21 cellular contexts compared by ENCODE assay signal in genomic region chr15:77904436-77904821, GRCh38.
"Had no signal": no experiment of that assay in that cellular context is flagged by ENCODE, and none has a peak within 500 bp of the region (broad histone marks: within the 10 kb centered on the region; RNA-seq: fewer than 3 reads in every experiment).

No MANE protein-coding gene starts in this region.

- ATAC-seq: activated CD4-positive, alpha-beta T cell treated with anti-CD3 and anti-CD28 coated beads for 36 hours; gastroesophageal sphincter; left colon had no signal

- H3K27ac ChIP-seq: brain microvascular endothelial cell, colonic mucosa, esophagus muscularis mucosa, gastroesophageal sphincter, skin epidermis, thoracic aorta, upper lobe of left lung, VCaP had no signal

- H3K27me3 ChIP-seq: brain microvascular endothelial cell, colonic mucosa, upper lobe of left lung had no signal

- H3K4me1 Mint-ChIP-seq: activated CD4-positive, alpha-beta T cell treated with anti-CD3 and anti-CD28 coated beads for 36 hours had no signal

- H3K9me3 ChIP-seq: colonic mucosa, esophagus muscularis mucosa, gastroesophageal sphincter, thoracic aorta, upper lobe of left lung had no signal

- H3K4me1 ChIP-seq: colonic mucosa, esophagus muscularis mucosa, gastroesophageal sphincter had no signal

- H3K36me3 ChIP-seq: brain microvascular endothelial cell, colonic mucosa, esophagus muscularis mucosa, gastroesophageal sphincter, thoracic aorta, upper lobe of left lung had no signal

- DNase-seq: activated CD4-positive, alpha-beta T cell treated with anti-CD3 and anti-CD28 coated beads for 36 hours; activated CD4-positive, alpha-beta T cell treated with anti-CD3 and anti-CD28 coated beads, Interleukin-2, amount 50 U/mL, for 48 hours; activated naive CD4-positive, alpha-beta T cell; brain microvascular endothelial cell; central memory CD4-positive, alpha-beta T cell; colonic mucosa; left colon; midbrain; occipital lobe; stimulated activated CD4-positive, alpha-beta T cell treated with anti-CD3 and anti-CD28 coated beads, Interleukin-4, amount 100 ng/mL, for 1 hour; SW 1271; T-helper 2 cell had no signal

- H3K9me3 Mint-ChIP-seq: activated T-helper 1 cell treated with anti-CD3 and anti-CD28 coated beads, Interleukin-12 subunit alpha, Interleukin-12 subunit beta, Interleukin-2, Interleukin-4 antibody, amounts not matched to agents 30 ng/mL and 10 ng/mL and 1 ng/mL, durations not matched to agents 14 hours and 24 hours and 36 hours; nephron had no signal

- H3K27ac Mint-ChIP-seq: activated CD4-positive, alpha-beta T cell treated with anti-CD3 and anti-CD28 coated beads for 36 hours; activated T-helper 1 cell treated with anti-CD3 and anti-CD28 coated beads, Interleukin-12 subunit alpha, Interleukin-12 subunit beta, Interleukin-2, Interleukin-4 antibody, amounts not matched to agents 30 ng/mL and 10 ng/mL and 1 ng/mL, durations not matched to agents 14 hours and 24 hours and 36 hours; nephron; progenitor cell of endocrine pancreas had no signal

- H3K4me3 ChIP-seq: colonic mucosa, esophagus muscularis mucosa, gastroesophageal sphincter, skin epidermis, thoracic aorta, upper lobe of left lung had no signal

- H3K4me3 Mint-ChIP-seq: activated CD4-positive, alpha-beta T cell treated with anti-CD3 and anti-CD28 coated beads for 36 hours; activated T-helper 1 cell treated with anti-CD3 and anti-CD28 coated beads, Interleukin-12 subunit alpha, Interleukin-12 subunit beta, Interleukin-2, Interleukin-4 antibody, amounts not matched to agents 30 ng/mL and 10 ng/mL and 1 ng/mL, durations not matched to agents 14 hours and 24 hours and 36 hours; nephron had no signal
